In genomic region chr18:31356025-31356424, GRCh38 we compare ENCODE assay signal across 15 cellular contexts. TPM values are rescaled to one million over a fixed set of nuclear protein-coding genes. Genes with fewer than 3 reads are reported as not detected.
DNase-seq lines count a peak whose midpoint lies in the region; ATAC-seq and TF ChIP-seq lines count a peak whose summit lies in the region.
"Had no signal": no experiment of that assay in that cellular context is flagged by ENCODE, and none has a peak within 500 bp of the region (broad histone marks: within the 10 kb centered on the region; RNA-seq: fewer than 3 reads in every experiment).

No MANE protein-coding gene starts in this region.

- no peak overlapping the region for H3K18ac ChIP-seq in neuronal stem cell (ENCODE audit: low read length)

- no CpG with 5 or more reads among the region's 5 CpGs for WGBS in neuronal stem cell (ENCODE audit: extremely low coverage in 2 of 2, insufficient read length in 2 of 2, insufficient replicate concordance in 1 of 2), 2 donors

- peaks cover 0 to 5% of the 10 kb centered on the region in 2 donors for H3K9me3 ChIP-seq in neuronal stem cell (replicated peaks in 1 of 2; ENCODE audit: control insufficient read depth in 2 of 2, insufficient read depth in 1 of 2, low read depth in 1 of 2, low read length in 2 of 2)
- H3K9me3 ChIP-seq: Caco-2 had no signal

- no peak overlapping the region for H2BK120ac ChIP-seq in neuronal stem cell (ENCODE audit: low read depth, low read length)

- ATAC-seq in GM18867 (IDR thresholded peaks at IDR 0.05; ENCODE audit: unreplicated experiment) (peak; percentile 92), HG02798 (IDR thresholded peaks at IDR 0.05; ENCODE audit: poor library complexity, unreplicated experiment) (peak; percentile 51)
- ATAC-seq: CD8-positive, alpha-beta T cell; GM23338 had no signal

- H2BK15ac ChIP-seq in neuronal stem cell (ENCODE audit: low read length) = no peak overlapping the region

- peaks cover 10% of the 10 kb centered on the region for H3K36me3 Mint-ChIP-seq in nephron progenitor cell (ENCODE audit: low read depth)
- H3K36me3 Mint-ChIP-seq: CD14-positive monocyte; CD8-positive, alpha-beta T cell had no signal

- H3K27ac ChIP-seq in neuronal stem cell (replicated peaks; ENCODE audit: low read length) (no peak overlapping the region), caudate nucleus (ENCODE audit: low read depth, low read length) (no peak overlapping the region)
- H3K27ac ChIP-seq: HL-60 had no signal

- H2BK5ac ChIP-seq in neuronal stem cell (ENCODE audit: low read length) = no peak overlapping the region

- H3K4me3 ChIP-seq in GM12865 (ENCODE audit: low read depth, low read length) (no peak overlapping the region), neuronal stem cell (ENCODE audit: low read length in 2 of 2) (no peak overlapping the region)
- H3K4me3 ChIP-seq: GM23338 had no signal

- no peaks in the 10 kb centered on the region for H3K79me1 ChIP-seq in neuronal stem cell (ENCODE audit: low read depth, low read length)

- no peak overlapping the region for H3K14ac ChIP-seq in neuronal stem cell (ENCODE audit: low read length)

- H3K36me3 ChIP-seq in neuronal stem cell (replicated peaks in 1 of 2; ENCODE audit: control insufficient read depth in 2 of 2, insufficient read depth in 2 of 2, low read length in 2 of 2) = no peaks in the 10 kb centered on the region

- no peak overlapping the region for H4K8ac ChIP-seq in neuronal stem cell (ENCODE audit: low read depth, low read length)

- no peak overlapping the region for H3K4me3 Mint-ChIP-seq in nephron progenitor cell
- H3K4me3 Mint-ChIP-seq: CD14-positive monocyte; CD8-positive, alpha-beta T cell; GM23338; H9 had no signal

- H3K9me3 Mint-ChIP-seq in nephron progenitor cell = peaks cover 24% of the 10 kb centered on the region
- H3K9me3 Mint-ChIP-seq: CD8-positive, alpha-beta T cell had no signal

- no peaks in the 10 kb centered on the region for H3K4me1 Mint-ChIP-seq in nephron progenitor cell
- H3K4me1 Mint-ChIP-seq: CD14-positive monocyte, GM23338, H9 had no signal

- DNase-seq in GM12865 (ENCODE audit: low read depth) (peak; percentile 74), neuronal stem cell (ENCODE audit: low spot score) (no peak), NCI-H1048 (lab: John Stamatoyannopoulos, UW) (no peak), caudate nucleus (lab: John Stamatoyannopoulos, UW) (no peak), nephron progenitor cell (no peak), SHP77 (lab: John Stamatoyannopoulos, UW) (no peak)
- DNase-seq: Caco-2; CD8-positive, alpha-beta T cell; H9 had no signal

- no peak overlapping the region for H2BK12ac ChIP-seq in neuronal stem cell (ENCODE audit: low read length)

- H3K27ac Mint-ChIP-seq in nephron progenitor cell = no peak overlapping the region
- H3K27ac Mint-ChIP-seq: CD14-positive monocyte; CD8-positive, alpha-beta T cell; GM23338; H9 had no signal

- H3K9ac ChIP-seq in neuronal stem cell (ENCODE audit: low read depth, low read length, poor library complexity) = no peak overlapping the region

- no peaks in the 10 kb centered on the region for H3K27me3 ChIP-seq in neuronal stem cell (ENCODE audit: control insufficient read depth in 3 of 3, insufficient read depth in 3 of 3, low read depth in 1 of 3, low read length in 3 of 3)

- no peaks in the 10 kb centered on the region for H3K27me3 Mint-ChIP-seq in nephron progenitor cell (ENCODE audit: low read depth, poor library complexity)

- H2AFZ ChIP-seq in neuronal stem cell (ENCODE audit: low read length) = peak overlapping the region; percentile 24
- H2AFZ ChIP-seq: GM23338 had no signal

- H3K4ac ChIP-seq in neuronal stem cell (ENCODE audit: low read length) = no peak overlapping the region

- no peak overlapping the region for H2AK5ac ChIP-seq in neuronal stem cell (ENCODE audit: low read depth, low read length)

- H3K23ac ChIP-seq in neuronal stem cell (ENCODE audit: low read depth, low read length, poor library complexity) = no peak overlapping the region

- H3K4me2 ChIP-seq in neuronal stem cell (ENCODE audit: insufficient read depth, low read length, poor library complexity, severe bottlenecking) = no peak overlapping the region
- H3K4me2 ChIP-seq: GM23338 had no signal

- TF ChIP-seq CTCF in GM12865 (IDR thresholded peaks at IDR 0.05; ENCODE audit: insufficient read depth, low read depth, low read length, missing control alignments) = no peak
- no peak for TF ChIP-seq CTCF in nephron progenitor cell (IDR thresholded peaks at IDR 0.05)

- H4K91ac ChIP-seq in neuronal stem cell (ENCODE audit: low read depth, low read length, poor library complexity) = no peak overlapping the region

- H3K4me1 ChIP-seq in neuronal stem cell (ENCODE audit: control insufficient read depth in 2 of 2, insufficient read depth in 1 of 2, low read depth in 1 of 2, low read length in 2 of 2) = no peaks in the 10 kb centered on the region
- H3K4me1 ChIP-seq: Caco-2 had no signal

RNA-seq across cellular contexts. Expression of gene DSG4, which starts 20.6 kb away (rescaled TPM):
- polyA plus RNA-seq in neuronal stem cell (2013, experiment 1 of 2) = not detected
- polyA plus RNA-seq in neuronal stem cell (2013, experiment 2 of 2) = not detected
- polyA plus RNA-seq: BJ, CD14-positive monocyte, GM23338 had no signal

RNA-seq across cellular contexts. Expression of gene DSG1, which starts 38.1 kb away (rescaled TPM):
- polyA plus RNA-seq in neuronal stem cell (2013, experiment 1 of 2) = 0.01 TPM
- not detected for polyA plus RNA-seq in neuronal stem cell (2013, experiment 2 of 2)
- polyA plus RNA-seq: BJ, CD14-positive monocyte, GM23338 had no signal
